Comparison of ENCODE assay signal across 1 cellular context in genomic region chr2:27069961-27070618, GRCh38.
TF ChIP-seq lines count a peak whose summit lies in the region.

No MANE protein-coding gene starts in this region.

TF ChIP-seq in H1, 55 proteins besides CTCF, POLR2A, EP300 and RAD21:
- TF ChIP-seq KDM1A (IDR thresholded peaks at IDR 0.05; ENCODE audit: borderline replicate concordance, low read length) (no peak), HDAC2 (IDR thresholded peaks at IDR 0.05; ENCODE audit: borderline replicate concordance in 1 of 2, low read depth in 2 of 2, low read length in 2 of 2) (no peak)
TF ChIP-seq in H1: peak in this region for 0.
